Comparison of ENCODE assay signal across 10 cellular contexts in genomic region chr21:34632498-34632897, GRCh38. TPM values are rescaled to one million over a fixed set of nuclear protein-coding genes. Genes with fewer than 3 reads are reported as not detected.
"Had no signal": no experiment of that assay in that cellular context is flagged by ENCODE, and none has a peak within 500 bp of the region (broad histone marks: within the 10 kb centered on the region; RNA-seq: fewer than 3 reads in every experiment).

No MANE protein-coding gene starts in this region.

- H3K4me2 ChIP-seq: GM23338 had no signal

- H3K4me1 Mint-ChIP-seq: GM23338, H9 had no signal

- H3K36me3 ChIP-seq: HAP-1 had no signal

- H3K9ac ChIP-seq: GM23248 had no signal

- H3K4me3 ChIP-seq: GM23248, GM23338, HAP-1 had no signal

- H3K4me1 ChIP-seq: HAP-1 had no signal

- H3K27ac Mint-ChIP-seq: GM23338, H9, HFFc6 had no signal

- H3K4me3 Mint-ChIP-seq: GM23338, H9, HFFc6 had no signal

- H3K27ac ChIP-seq: GM23248 had no signal

- H3K9me3 ChIP-seq: HAP-1 had no signal

- DNase-seq: GM23248, GOT3, H7, H9, HCEC 1CT, HFFc6 had no signal

- H3K9me3 Mint-ChIP-seq: GM23338, H9, HFFc6 had no signal

- ATAC-seq: GM23338, HCT116 had no signal

- H2AFZ ChIP-seq: GM23248, GM23338 had no signal

RNA-seq across cellular contexts. Expression of gene CLIC6, which starts 36.3 kb away (rescaled TPM):
- total RNA-seq: GM23248, H4, HFFc6 had no signal
